11 cellular contexts compared by ENCODE assay signal in genomic region chr17:70881093-70881492, GRCh38.
"Had no signal": no experiment of that assay in that cellular context is flagged by ENCODE, and none has a peak within 500 bp of the region (broad histone marks: within the 10 kb centered on the region; RNA-seq: fewer than 3 reads in every experiment).

No MANE protein-coding gene starts in this region.

- DNase-seq: GM23248, H9, HCEC 1CT, HFFc6, Karpas-422, KBM-7 had no signal

- H3K4me2 ChIP-seq: KMS-11 had no signal

- H3K27ac ChIP-seq: GM23248, KMS-11 had no signal

- H3K36me3 Mint-ChIP-seq: IgD-negative memory B cell had no signal

- H3K4me3 ChIP-seq: GM23248 had no signal

- H3K9ac ChIP-seq: GM23248, KMS-11 had no signal

- H3K27ac Mint-ChIP-seq: H9, HFFc6, IgD-negative memory B cell had no signal

- H3K4me3 Mint-ChIP-seq: H9, HFFc6, IgD-negative memory B cell had no signal

- H3K4me1 Mint-ChIP-seq: IgD-negative memory B cell had no signal

- H3K27me3 Mint-ChIP-seq: IgD-negative memory B cell had no signal

- FAIRE-seq: H1, H54, HTR-8/SVneo had no signal

- H2AFZ ChIP-seq: GM23248 had no signal
